In genomic region chr15:29888651-29889050, GRCh38 we compare ENCODE assay signal across 9 cellular contexts.
DNase-seq lines count a peak whose midpoint lies in the region; ATAC-seq and TF ChIP-seq lines count a peak whose summit lies in the region.
"Had no signal": no experiment of that assay in that cellular context is flagged by ENCODE, and none has a peak within 500 bp of the region (broad histone marks: within the 10 kb centered on the region; RNA-seq: fewer than 3 reads in every experiment).

No MANE protein-coding gene starts in this region.

- H3K36me3 ChIP-seq in heart left ventricle = no peaks in the 10 kb centered on the region

- H3K4me3 ChIP-seq in heart left ventricle = no peak overlapping the region
- H3K4me3 ChIP-seq: mucosa of descending colon had no signal

- peaks cover 0 to 47% (median 24%) of the 10 kb centered on the region in 12 donors for H3K4me1 ChIP-seq in heart left ventricle

- no peak for TF ChIP-seq POLR2A in heart left ventricle (IDR thresholded peaks at IDR 0.05)

- peak; percentile 71 for DNase-seq in AG20443 (ENCODE audit: low spot score)
- DNase-seq in heart left ventricle = peak in 4 of 5 donors; percentile 35 to 58 (median 48)
- DNase-seq in nucleus accumbens (lab: John Stamatoyannopoulos, UW) = peak in 32 of 56 donors; percentile 11 to 60 (median 32)
- DNase-seq in DMS79 treated with DMSO at 0.1 percent for 48 hours (lab: John Stamatoyannopoulos, UW) = no peak
- DNase-seq: mucosa of descending colon had no signal

- 23 to 33% (median 28%) methylated on average over 5 of the region's 5 CpGs for WGBS in heart left ventricle, 4 donors

- no peaks in the 10 kb centered on the region for H3K27me3 ChIP-seq in heart left ventricle

- ATAC-seq in heart left ventricle = peak; percentile 90 to 94 (median 92)
- ATAC-seq in HG02571 (IDR thresholded peaks at IDR 0.05; ENCODE audit: unreplicated experiment) = no peak
- ATAC-seq in activated CD4-positive, CD25-positive, alpha-beta regulatory T cell treated with anti-CD3 and anti-CD28 coated beads, Interleukin-2, amount 50 U/mL, for 24 hours = no peak
- ATAC-seq in GM21381 (IDR thresholded peaks at IDR 0.05; ENCODE audit: unreplicated experiment) = no peak
- ATAC-seq: mucosa of descending colon had no signal

- no peak for TF ChIP-seq CTCF in VCaP (conservative IDR thresholded peaks at IDR 0.05)
- no peak for TF ChIP-seq CTCF in heart left ventricle (IDR thresholded peaks at IDR 0.05)

- H3K27ac ChIP-seq in VCaP (peak overlapping the region; percentile 7; the same call in 1 of the 2 replicates), heart left ventricle (peak overlapping the region in 9 of 12 donors; percentile 17 to 77 (median 61))

- intact Hi-C loops in heart left ventricle (cut with DNase I) = no loop called here

- peaks cover 0 to 5% (median 0%) of the 10 kb centered on the region in 12 donors for H3K9me3 ChIP-seq in heart left ventricle
- H3K9me3 ChIP-seq: mucosa of descending colon had no signal

Comparison
In these comparisons a context has a peak if more than half of its experiments do, and no peak if none do; other contexts are left out.
1. ATAC-seq: peak in heart left ventricle (4 of 4); none in HG02571 (single experiment), activated CD4-positive, CD25-positive, alpha-beta regulatory T cell treated with anti-CD3 and anti-CD28 coated beads, Interleukin-2, amount 50 U/mL, for 24 hours (0 of 2) and GM21381 (single experiment).